Comparison of ENCODE assay signal across 14 cellular contexts in the genomic region with DNA sequence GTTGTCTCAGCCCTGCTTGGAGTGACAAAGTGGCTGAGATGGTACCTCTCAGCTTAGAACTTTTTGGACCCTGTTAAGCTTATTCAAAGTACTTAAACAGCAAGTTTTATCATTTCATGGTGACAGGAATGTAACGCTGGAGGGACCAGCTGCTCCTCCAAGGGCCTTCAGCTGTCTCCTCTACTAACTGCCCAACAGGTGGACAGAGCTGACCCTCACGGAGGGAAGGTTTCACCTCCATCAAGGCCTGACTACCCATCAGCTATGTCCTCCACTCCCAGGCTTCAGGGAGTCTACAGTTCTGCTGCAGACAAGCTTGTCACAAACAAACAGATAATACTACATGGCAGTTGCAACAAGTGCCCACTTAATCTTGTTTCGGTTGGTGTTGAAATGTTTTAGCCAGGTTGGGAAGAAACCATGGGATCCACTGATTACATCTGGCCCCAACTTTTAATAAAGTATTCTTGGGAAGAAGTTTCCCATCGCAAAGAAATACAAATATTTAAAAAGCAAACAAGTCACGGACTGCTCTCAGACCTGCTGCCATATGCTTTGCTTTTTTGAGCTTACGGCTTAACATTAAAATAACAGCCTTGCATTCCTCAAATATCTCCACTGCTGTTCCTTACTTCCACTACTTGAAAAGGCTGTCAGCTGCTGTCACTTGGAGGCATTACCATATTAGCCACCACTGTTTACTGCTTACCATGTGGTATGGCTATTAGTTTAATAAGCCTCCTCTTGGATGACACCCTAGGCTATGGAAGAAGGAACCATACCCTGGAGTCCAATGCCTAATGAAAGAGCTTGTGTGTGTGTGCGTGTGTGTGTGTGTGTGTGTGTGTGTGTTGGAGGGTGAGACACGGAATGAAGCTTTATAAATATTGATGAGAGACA.
DNase-seq lines count a peak whose midpoint lies in the region; ATAC-seq and TF ChIP-seq lines count a peak whose summit lies in the region.
"Had no signal": no experiment of that assay in that cellular context is flagged by ENCODE, and none has a peak within 500 bp of the region (broad histone marks: within the 10 kb centered on the region; RNA-seq: fewer than 3 reads in every experiment).

No MANE protein-coding gene starts in this region.

- H3K9me3 ChIP-seq in HUES48 (ENCODE audit: control insufficient read depth, insufficient read depth, low read length) (no peaks in the 10 kb centered on the region), gastrocnemius medialis (no peaks in the 10 kb centered on the region)
- H3K9me3 ChIP-seq: breast epithelium had no signal

- TF ChIP-seq CTCF in gastrocnemius medialis (IDR thresholded peaks at IDR 0.05 in 4 of 5, conservative IDR thresholded peaks at IDR 0.05 in 1 of 5) = no peak

- no peaks in the 10 kb centered on the region for H3K36me3 ChIP-seq in HUES48 (ENCODE audit: control insufficient read depth, insufficient read depth, low read length)
- H3K36me3 ChIP-seq in gastrocnemius medialis = no peaks in the 10 kb centered on the region
- H3K36me3 ChIP-seq: breast epithelium had no signal

- DNase-seq in ecto neural progenitor cell (ENCODE audit: low spot score) = peak; percentile 45
- no peak for DNase-seq in gastrocnemius medialis
- no peak for DNase-seq in activated effector memory CD4-positive, alpha-beta T cell treated with Interleukin-2 at 50 U/mL for 16 hours
- DNase-seq: activated CD4-positive, alpha-beta memory T cell treated with anti-CD3 and anti-CD28 coated beads for 36 hours; DND-41; naive thymus-derived CD8-positive, alpha-beta T cell; stimulated activated CD4-positive, alpha-beta T cell treated with anti-CD3 and anti-CD28 coated beads, Interleukin-15, amount 100 ng/mL, for 24 hours had no signal

- H3K27ac ChIP-seq in HUES48 (ENCODE audit: low read depth, low read length) = peak overlapping the region; percentile 96
- peak overlapping the region; percentile 79 for H3K27ac ChIP-seq in layer of hippocampus (ENCODE audit: low read depth, low read length)
- H3K27ac ChIP-seq in gastrocnemius medialis = peak overlapping the region; percentile 22 to 41 (median 34)
- H3K27ac ChIP-seq: breast epithelium had no signal

- ATAC-seq in gastrocnemius medialis = no peak
- no peak for ATAC-seq in HG03159 (IDR thresholded peaks at IDR 0.05; ENCODE audit: unreplicated experiment)
- no peak for ATAC-seq in HG03521 (IDR thresholded peaks at IDR 0.05; ENCODE audit: unreplicated experiment)
- no peak for ATAC-seq in GM18868 (IDR thresholded peaks at IDR 0.05; ENCODE audit: unreplicated experiment)
- ATAC-seq: naive thymus-derived CD8-positive, alpha-beta T cell; Panc1 had no signal

- H3K4me3 ChIP-seq in HUES48 (ENCODE audit: low read depth, low read length) (peak overlapping the region; percentile 30), gastrocnemius medialis (no peak overlapping the region)
- H3K4me3 ChIP-seq: breast epithelium had no signal

- intact Hi-C loops in gastrocnemius medialis (cut with DNase I; ENCODE audit: low total_unique reads) = no loop called here

- in situ Hi-C loops in gastrocnemius medialis (cut with MboI; ENCODE audit: low sequenced_read_pairs in 4 of 4) = no loop called here

- H3K27me3 ChIP-seq in HUES48 (ENCODE audit: control insufficient read depth, insufficient read depth, low read length) (no peaks in the 10 kb centered on the region), layer of hippocampus (ENCODE audit: control insufficient read depth, insufficient read depth, low read length) (no peaks in the 10 kb centered on the region), gastrocnemius medialis (no peaks in the 10 kb centered on the region)
- H3K27me3 ChIP-seq: breast epithelium had no signal

- TF ChIP-seq POLR2A in gastrocnemius medialis (IDR thresholded peaks at IDR 0.05) = no peak

- H3K4me1 ChIP-seq in HUES48 (ENCODE audit: control insufficient read depth, insufficient read depth, low read length) = peaks cover 51% of the 10 kb centered on the region
- H3K4me1 ChIP-seq in gastrocnemius medialis = peaks cover 40 to 41% of the 10 kb centered on the region in 2 donors
- H3K4me1 ChIP-seq: breast epithelium had no signal

- H3K9ac ChIP-seq in HUES48 (ENCODE audit: low read depth, low read length) = no peak overlapping the region

Comparison
In these comparisons a context has a peak if more than half of its experiments do, and no peak if none do; other contexts are left out.
1. H3K27ac ChIP-seq: peak in every context shown above with its lines; median percentile 96 in HUES48; 79 in layer of hippocampus; 34 in gastrocnemius medialis.